ENCODE assay signal across 8 cellular contexts in genomic region chr2:74715071-74715791, GRCh38.
DNase-seq lines count a peak whose midpoint lies in the region; ATAC-seq and TF ChIP-seq lines count a peak whose summit lies in the region.

No MANE protein-coding gene starts in this region.

- peak overlapping the region; percentile 53 to 71 for H3K4me3 ChIP-seq in Panc1 (ENCODE audit: low read depth in 2 of 2, low read length in 2 of 2)

- peak; percentile 92 for ATAC-seq in GM21717 (IDR thresholded peaks at IDR 0.05; ENCODE audit: unreplicated experiment)
- peak; percentile 97 for ATAC-seq in Panc1
- ATAC-seq in natural killer cell treated with Interleukin-12 subunit alpha and Interleukin-12 subunit beta and Interleukin-15 and Interleukin-18, amount 100 ng/mL, for 72 hours, result peak; percentile 94 to 97

- H3K4me3 Mint-ChIP-seq in activated T-helper 1 cell treated with anti-CD3 and anti-CD28 coated beads, Interleukin-12 subunit alpha, Interleukin-12 subunit beta, Interleukin-2, Interleukin-4 antibody, amounts not matched to agents 30 ng/mL and 10 ng/mL and 1 ng/mL, durations not matched to agents 14 hours and 24 hours and 36 hours, result peak overlapping the region; percentile 83
- H3K4me3 Mint-ChIP-seq in natural killer cell treated with Interleukin-12 subunit alpha and Interleukin-12 subunit beta and Interleukin-15 and Interleukin-18, amount 100 ng/mL, for 72 hours, result peak overlapping the region; percentile 79

- in situ Hi-C loops in Panc1 (cut with HindIII; ENCODE audit: low pct_unique_long_range_greater_than_20kb, low sequenced_read_pairs), result no loop called here

- peaks cover 12% of the 10 kb centered on the region for H3K27me3 Mint-ChIP-seq in activated T-helper 1 cell treated with anti-CD3 and anti-CD28 coated beads, Interleukin-12 subunit alpha, Interleukin-12 subunit beta, Interleukin-2, Interleukin-4 antibody, amounts not matched to agents 30 ng/mL and 10 ng/mL and 1 ng/mL, durations not matched to agents 14 hours and 24 hours and 36 hours (ENCODE audit: insufficient read depth)
- H3K27me3 Mint-ChIP-seq in natural killer cell treated with Interleukin-12 subunit alpha and Interleukin-12 subunit beta and Interleukin-15 and Interleukin-18, amount 100 ng/mL, for 72 hours, result peaks cover 5 to 7% of the 10 kb centered on the region in 2 donors

- no peaks in the 10 kb centered on the region for H3K9me3 Mint-ChIP-seq in activated T-helper 1 cell treated with anti-CD3 and anti-CD28 coated beads, Interleukin-12 subunit alpha, Interleukin-12 subunit beta, Interleukin-2, Interleukin-4 antibody, amounts not matched to agents 30 ng/mL and 10 ng/mL and 1 ng/mL, durations not matched to agents 14 hours and 24 hours and 36 hours
- H3K9me3 Mint-ChIP-seq in natural killer cell treated with Interleukin-12 subunit alpha and Interleukin-12 subunit beta and Interleukin-15 and Interleukin-18, amount 100 ng/mL, for 72 hours, result no peaks in the 10 kb centered on the region

- H3K27me3 ChIP-seq in Panc1 (ENCODE audit: control insufficient read depth, insufficient read depth, low read length), result peaks cover 21% of the 10 kb centered on the region

- no TSS peak for BruUV-seq in Panc1 (replicated peaks; lab: Mats Ljungman, UMichigan)

- H3K4me1 ChIP-seq in Panc1 (ENCODE audit: control insufficient read depth, insufficient read depth, low read length), result peaks cover 3% of the 10 kb centered on the region; the same call in 1 of the 2 replicates

- CTCF ChIA-PET in Panc1 (lab: Charles Lee), result interaction anchor here (0.6 to 1.1 kb wide), 4 partner anchors 14 to 162 kb away, joined by 3 to 11 read pairs (median 7); no protein-coding TSS in a partner anchor

- H3K27ac Mint-ChIP-seq in activated T-helper 1 cell treated with anti-CD3 and anti-CD28 coated beads, Interleukin-12 subunit alpha, Interleukin-12 subunit beta, Interleukin-2, Interleukin-4 antibody, amounts not matched to agents 30 ng/mL and 10 ng/mL and 1 ng/mL, durations not matched to agents 14 hours and 24 hours and 36 hours, result no peak overlapping the region
- no peak overlapping the region for H3K27ac Mint-ChIP-seq in natural killer cell treated with Interleukin-12 subunit alpha and Interleukin-12 subunit beta and Interleukin-15 and Interleukin-18, amount 100 ng/mL, for 72 hours

- H3K9me3 ChIP-seq in Panc1 (ENCODE audit: control insufficient read depth, insufficient read depth, low read depth, low read length), result no peaks in the 10 kb centered on the region

- intact Hi-C loops in Panc1 (cut with micrococcal nuclease; ENCODE audit: unreplicated experiment), result loop anchor here (1.0 kb wide), 1 partner anchor 161 kb away; no protein-coding TSS in a partner anchor
- intact Hi-C loops in activated T-helper 1 cell treated with anti-CD3 and anti-CD28 coated beads, Interleukin-12 subunit alpha, Interleukin-12 subunit beta, Interleukin-2, Interleukin-4 antibody, amounts not matched to agents 30 ng/mL and 10 ng/mL and 1 ng/mL, durations not matched to agents 14 hours and 24 hours and 36 hours (cut with micrococcal nuclease), result loop anchor here (1.0 to 2.0 kb wide), 4 partner anchors 60 to 353 kb away; partner anchors contain the start of gene SEMA4F

- peak; percentile 95 for TF ChIP-seq CTCF in Panc1 (IDR thresholded peaks at IDR 0.05)

- no peak overlapping the region for H3K27ac ChIP-seq in Panc1 (ENCODE audit: low read length)

- H3K4me1 Mint-ChIP-seq in activated T-helper 1 cell treated with anti-CD3 and anti-CD28 coated beads, Interleukin-12 subunit alpha, Interleukin-12 subunit beta, Interleukin-2, Interleukin-4 antibody, amounts not matched to agents 30 ng/mL and 10 ng/mL and 1 ng/mL, durations not matched to agents 14 hours and 24 hours and 36 hours (ENCODE audit: low read depth), result peaks cover 9% of the 10 kb centered on the region
- H3K4me1 Mint-ChIP-seq in natural killer cell treated with Interleukin-12 subunit alpha and Interleukin-12 subunit beta and Interleukin-15 and Interleukin-18, amount 100 ng/mL, for 72 hours (ENCODE audit: low read depth in 2 of 2), result peaks cover 4 to 8% of the 10 kb centered on the region in 2 donors

- DNase-seq in DMS53 (lab: John Stamatoyannopoulos, UW) (peak; percentile 87), Panc1 (ENCODE audit: low read depth, low spot score) (peak; percentile 67), fibroblast of peridontal ligament (ENCODE audit: extremely low read depth) (peak; percentile 82)
- DNase-seq in activated T-helper 1 cell treated with anti-CD3 and anti-CD28 coated beads, Interleukin-12 subunit alpha, Interleukin-12 subunit beta, Interleukin-2, Interleukin-4 antibody, amounts not matched to agents 30 ng/mL and 10 ng/mL and 1 ng/mL, durations not matched to agents 14 hours and 24 hours and 36 hours (ENCODE audit: low spot score), result peak; percentile 75
- peak; percentile 88 for DNase-seq in natural killer cell treated with Interleukin-12 subunit alpha and Interleukin-12 subunit beta and Interleukin-15 and Interleukin-18, amount 100 ng/mL, for 72 hours (ENCODE audit: low spot score)
- peak; percentile 55 to 83 (median 65) for DNase-seq in stimulated activated naive CD4-positive, alpha-beta T cell (lab: John Stamatoyannopoulos, UW)

- POLR2A ChIA-PET in Panc1 (lab: Charles Lee), result no interaction called here

- TF ChIP-seq EP300 in Ishikawa (IDR thresholded peaks at IDR 0.05; ENCODE audit: borderline replicate concordance), result no peak

- no peaks in the 10 kb centered on the region for H3K36me3 ChIP-seq in Panc1 (ENCODE audit: control insufficient read depth, insufficient read depth, low read length)

- no peaks in the 10 kb centered on the region for H3K36me3 Mint-ChIP-seq in activated T-helper 1 cell treated with anti-CD3 and anti-CD28 coated beads, Interleukin-12 subunit alpha, Interleukin-12 subunit beta, Interleukin-2, Interleukin-4 antibody, amounts not matched to agents 30 ng/mL and 10 ng/mL and 1 ng/mL, durations not matched to agents 14 hours and 24 hours and 36 hours (ENCODE audit: low read depth)
- no peaks in the 10 kb centered on the region for H3K36me3 Mint-ChIP-seq in natural killer cell treated with Interleukin-12 subunit alpha and Interleukin-12 subunit beta and Interleukin-15 and Interleukin-18, amount 100 ng/mL, for 72 hours

- peak; percentile 89 for TF ChIP-seq RAD21 in Ishikawa (IDR thresholded peaks at IDR 0.05; ENCODE audit: low read depth)

TF ChIP-seq in Ishikawa, 13 proteins besides CTCF, POLR2A, EP300 and RAD21:
- TF ChIP-seq REST (IDR thresholded peaks at IDR 0.05; ENCODE audit: low read depth) (no peak), TAF1 (IDR thresholded peaks at IDR 0.05; ENCODE audit: low read depth) (no peak), EGR1 (IDR thresholded peaks at IDR 0.05) (peak; percentile 68; the same call in 1 of the 2 replicates), CREB1 (IDR thresholded peaks at IDR 0.05; ENCODE audit: low read depth) (no peak), TCF12 (IDR thresholded peaks at IDR 0.05; ENCODE audit: low read depth) (no peak), FOXM1 (IDR thresholded peaks at IDR 0.05; ENCODE audit: borderline replicate concordance, low read depth) (no peak), TEAD4 (IDR thresholded peaks at IDR 0.05) (no peak), ZBTB7A (IDR thresholded peaks at IDR 0.05; ENCODE audit: low read depth) (peak; percentile 76), CEBPB (IDR thresholded peaks at IDR 0.05) (no peak), YY1 (IDR thresholded peaks at IDR 0.05; ENCODE audit: low read depth) (no peak), NFIC (IDR thresholded peaks at IDR 0.05) (no peak), MAX (IDR thresholded peaks at IDR 0.05) (peak; percentile 66; the same call in 1 of the 2 replicates), USF1 (IDR thresholded peaks at IDR 0.05) (0 out of 2 replicates have a peak, but pooled peaks have one; percentile 12)
